ENCODE assay signal across 26 cellular contexts in the genomic region with DNA sequence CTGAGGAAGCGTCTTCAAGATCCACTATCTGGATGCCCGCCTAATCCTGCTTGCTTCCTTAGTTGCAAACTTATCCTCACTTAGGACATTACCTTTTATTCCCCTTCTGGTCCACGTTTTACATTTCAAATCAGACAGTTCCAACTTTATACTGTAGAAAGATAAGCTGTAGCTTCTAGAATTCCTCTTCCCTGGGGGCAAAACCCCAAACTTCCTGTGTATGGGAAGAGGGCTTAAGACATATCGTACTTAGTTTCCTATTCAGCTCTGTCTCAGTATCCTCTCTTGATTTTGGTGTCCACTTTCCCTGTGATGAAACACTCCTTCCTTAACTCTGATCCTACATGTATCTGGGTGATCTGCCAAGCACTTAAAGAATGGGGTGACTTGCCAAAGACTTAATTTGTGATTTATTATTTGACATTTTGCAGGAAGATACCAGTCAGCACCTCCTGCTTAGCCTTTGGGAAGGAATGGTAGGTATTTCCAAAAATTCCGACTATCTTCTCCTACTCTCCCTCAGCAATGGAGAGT.
"Had no signal": no experiment of that assay in that cellular context is flagged by ENCODE, and none has a peak within 500 bp of the region (broad histone marks: within the 10 kb centered on the region; RNA-seq: fewer than 3 reads in every experiment).

No MANE protein-coding gene starts in this region.

- H3K79me2 ChIP-seq: parathyroid adenoma had no signal

- DNase-seq: dorsolateral prefrontal cortex; effector CD4-positive, alpha-beta T cell; endodermal cell; foreskin melanocyte; glutamatergic neuron; heart right ventricle; hippocampal formation; islet precursor cell; mesenchymal stem cell; mucosa of descending colon; naive B cell; right lobe of liver; small intestine; stimulated activated CD4-positive, alpha-beta T cell treated with anti-CD3 and anti-CD28 coated beads, Interleukin-15, amount 100 ng/mL, for 24 hours; stimulated activated CD4-positive, alpha-beta T cell treated with anti-CD3 and anti-CD28 coated beads, Interleukin-2, amount 100 ng/mL, for 48 hours; stimulated activated naive CD4-positive, alpha-beta T cell; stimulated activated naive CD8-positive, alpha-beta T cell treated with anti-CD3 and anti-CD28 coated beads, Interleukin-15, amount 100 ng/mL, for 72 hours; transverse colon; upper lobe of right lung; uterus had no signal

- H2AFZ ChIP-seq: parathyroid adenoma had no signal

- H3K27ac ChIP-seq: dorsolateral prefrontal cortex, epithelial cell of prostate, esophagus muscularis mucosa, heart right ventricle, neutrophil, parathyroid adenoma, right lobe of liver, suprapubic skin, transverse colon, upper lobe of right lung, uterus had no signal

- H3K9me3 ChIP-seq: esophagus muscularis mucosa, mucosa of descending colon, neutrophil, right lobe of liver, suprapubic skin, transverse colon, upper lobe of right lung, uterus had no signal

- H3K36me3 ChIP-seq: esophagus muscularis mucosa, heart right ventricle, neutrophil, right lobe of liver, suprapubic skin, transverse colon, upper lobe of right lung, uterus had no signal

- H3K27me3 ChIP-seq: dorsolateral prefrontal cortex, esophagus muscularis mucosa, heart right ventricle, neutrophil, right lobe of liver, suprapubic skin, transverse colon, upper lobe of right lung, uterus had no signal

- H3K9ac ChIP-seq: parathyroid adenoma had no signal

- H3K4me3 ChIP-seq: dorsolateral prefrontal cortex, esophagus muscularis mucosa, heart right ventricle, lung, mucosa of descending colon, right lobe of liver, suprapubic skin, transverse colon, upper lobe of right lung, uterus had no signal

- H3K4me1 ChIP-seq: esophagus muscularis mucosa, heart right ventricle, parathyroid adenoma, right lobe of liver, suprapubic skin, transverse colon, upper lobe of right lung, uterus had no signal
